7 cellular contexts compared by ENCODE assay signal in the genomic region with DNA sequence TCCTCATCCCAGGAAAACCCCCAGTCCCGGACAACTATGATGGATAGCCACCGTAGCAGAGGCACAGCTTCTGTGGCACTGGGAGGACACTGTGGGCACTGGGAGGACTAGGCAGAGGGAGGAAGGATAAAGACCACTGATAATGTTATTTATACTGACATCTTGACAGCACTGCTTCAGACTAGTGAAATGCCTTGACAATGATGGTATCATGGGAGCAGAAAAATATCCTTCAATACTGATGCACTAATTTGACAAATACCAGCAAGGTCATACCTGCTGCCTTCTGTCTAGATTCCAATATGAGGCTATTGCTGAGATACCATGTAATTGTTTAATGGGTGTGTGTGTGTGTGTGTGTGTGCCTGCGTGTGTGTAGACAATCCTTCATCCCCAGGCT.
"Had no signal": no experiment of that assay in that cellular context is flagged by ENCODE, and none has a peak within 500 bp of the region (broad histone marks: within the 10 kb centered on the region; RNA-seq: fewer than 3 reads in every experiment).

No MANE protein-coding gene starts in this region.

- H3K4me1 ChIP-seq: HAP-1 had no signal

- H3K9me3 ChIP-seq: HAP-1 had no signal

- DNase-seq: GM23248, GOT3, H7, HCEC 1CT, HFFc6 had no signal

- H3K9ac ChIP-seq: GM23248 had no signal

- H2AFZ ChIP-seq: GM23248, GM23338 had no signal

- H3K36me3 ChIP-seq: HAP-1 had no signal

- H3K27ac Mint-ChIP-seq: GM23338, HFFc6 had no signal

- H3K27ac ChIP-seq: GM23248 had no signal

- H3K9me3 Mint-ChIP-seq: GM23338, HFFc6 had no signal

- H3K4me3 ChIP-seq: GM23248, GM23338, HAP-1 had no signal

- H3K4me3 Mint-ChIP-seq: GM23338, HFFc6 had no signal
